ENCODE assay signal across 8 cellular contexts in the genomic region with DNA sequence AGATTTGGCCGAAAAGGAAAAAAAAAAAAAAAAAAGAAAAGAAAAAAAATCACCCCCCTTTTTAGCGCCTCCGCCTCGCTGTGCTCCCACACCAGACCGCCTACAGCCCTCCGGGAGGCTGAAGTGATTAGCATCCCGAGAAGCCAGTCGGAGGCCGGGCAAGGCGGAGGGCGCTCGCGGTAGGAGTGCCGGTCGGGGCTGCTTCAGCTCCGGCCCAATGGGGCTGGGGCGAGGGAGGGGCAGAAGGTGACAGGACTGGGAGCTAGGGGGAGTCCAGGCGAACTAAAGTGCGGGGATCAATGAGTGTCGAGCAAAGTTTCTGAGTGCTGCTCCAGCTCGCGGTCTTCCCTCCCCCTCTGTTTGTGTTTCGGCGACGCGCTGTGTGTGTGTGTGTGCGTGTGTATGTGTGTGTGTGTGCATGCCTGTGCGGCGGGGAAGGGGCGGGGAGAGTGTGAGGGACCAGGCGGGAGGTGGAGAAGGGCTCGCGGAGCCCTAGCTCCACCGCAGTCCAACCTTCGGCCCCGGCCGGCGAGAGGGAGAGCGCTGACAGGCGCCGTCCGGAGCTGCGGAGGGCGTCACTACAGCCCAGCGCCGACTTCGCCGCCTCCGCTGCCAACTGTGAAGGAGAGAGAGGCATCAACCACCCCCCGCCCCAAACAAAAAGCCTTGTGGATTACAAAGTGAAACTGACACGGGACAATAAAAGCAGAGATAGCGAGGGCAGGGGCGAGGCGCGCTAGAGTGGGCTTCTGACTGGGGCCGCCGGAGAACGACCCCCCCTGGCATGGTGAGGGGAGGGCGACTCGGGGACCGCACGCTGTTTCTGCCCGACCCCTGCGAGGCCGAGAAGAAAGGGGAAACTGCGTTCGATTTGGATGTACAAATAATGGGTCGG. TPM values are rescaled to one million over a fixed set of nuclear protein-coding genes. Genes with fewer than 3 reads are reported as not detected.
DNase-seq lines count a peak whose midpoint lies in the region; ATAC-seq lines count a peak whose summit lies in the region.

A gene with protein sequence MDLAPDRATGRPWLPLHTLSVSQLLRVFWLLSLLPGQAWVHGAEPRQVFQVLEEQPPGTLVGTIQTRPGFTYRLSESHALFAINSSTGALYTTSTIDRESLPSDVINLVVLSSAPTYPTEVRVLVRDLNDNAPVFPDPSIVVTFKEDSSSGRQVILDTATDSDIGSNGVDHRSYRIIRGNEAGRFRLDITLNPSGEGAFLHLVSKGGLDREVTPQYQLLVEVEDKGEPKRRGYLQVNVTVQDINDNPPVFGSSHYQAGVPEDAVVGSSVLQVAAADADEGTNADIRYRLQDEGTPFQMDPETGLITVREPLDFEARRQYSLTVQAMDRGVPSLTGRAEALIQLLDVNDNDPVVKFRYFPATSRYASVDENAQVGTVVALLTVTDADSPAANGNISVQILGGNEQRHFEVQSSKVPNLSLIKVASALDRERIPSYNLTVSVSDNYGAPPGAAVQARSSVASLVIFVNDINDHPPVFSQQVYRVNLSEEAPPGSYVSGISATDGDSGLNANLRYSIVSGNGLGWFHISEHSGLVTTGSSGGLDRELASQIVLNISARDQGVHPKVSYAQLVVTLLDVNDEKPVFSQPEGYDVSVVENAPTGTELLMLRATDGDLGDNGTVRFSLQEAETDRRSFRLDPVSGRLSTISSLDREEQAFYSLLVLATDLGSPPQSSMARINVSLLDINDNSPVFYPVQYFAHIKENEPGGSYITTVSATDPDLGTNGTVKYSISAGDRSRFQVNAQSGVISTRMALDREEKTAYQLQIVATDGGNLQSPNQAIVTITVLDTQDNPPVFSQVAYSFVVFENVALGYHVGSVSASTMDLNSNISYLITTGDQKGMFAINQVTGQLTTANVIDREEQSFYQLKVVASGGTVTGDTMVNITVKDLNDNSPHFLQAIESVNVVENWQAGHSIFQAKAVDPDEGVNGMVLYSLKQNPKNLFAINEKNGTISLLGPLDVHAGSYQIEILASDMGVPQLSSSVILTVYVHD (N-terminal part only) (plus strand): TSS at position 280 of the 895 bp plus-strand sequence. CDS start 1,457 bp downstream, outside the sequence.

- H3K9me3 Mint-ChIP-seq in CD4-positive, alpha-beta memory T cell, result peaks cover 0 to 7% (median 0%) of the 10 kb centered on the region in 8 donors
- no peaks in the 10 kb centered on the region for H3K9me3 Mint-ChIP-seq in activated T-cell treated with anti-CD3 and anti-CD28 coated beads, Interleukin-2, amount 50 U/mL, for 72 hours

- peak; percentile 65 for ATAC-seq in GM19395 (IDR thresholded peaks at IDR 0.05; ENCODE audit: unreplicated experiment)
- ATAC-seq in HG03439 (IDR thresholded peaks at IDR 0.05; ENCODE audit: unreplicated experiment), result peak; percentile 78
- ATAC-seq in activated T-cell treated with anti-CD3 and anti-CD28 coated beads, Interleukin-2, amount 50 U/mL, for 72 hours (replicated peaks in 1 of 2), result peak; percentile 72 to 78

- peaks cover 9 to 41% (median 25%) of the 10 kb centered on the region in 4 donors for H3K4me1 Mint-ChIP-seq in CD4-positive, alpha-beta memory T cell
- peaks cover 27% of the 10 kb centered on the region for H3K4me1 Mint-ChIP-seq in activated T-cell treated with anti-CD3 and anti-CD28 coated beads, Interleukin-2, amount 50 U/mL, for 72 hours (ENCODE audit: low read depth)

- peaks cover 17% of the 10 kb centered on the region for H3K4me1 ChIP-seq in CD4-positive, alpha-beta memory T cell (ENCODE audit: insufficient read depth, low read length)
- peaks cover 4 to 8% of the 10 kb centered on the region in 2 donors for H3K4me1 ChIP-seq in mucosa of rectum (ENCODE audit: control insufficient read depth in 2 of 2, insufficient read depth in 2 of 2, low read length in 2 of 2)

- peaks cover 4% of the 10 kb centered on the region for H3K27me3 ChIP-seq in CD4-positive, alpha-beta memory T cell (ENCODE audit: insufficient read depth, low read length)
- H3K27me3 ChIP-seq in mucosa of rectum (ENCODE audit: control insufficient read depth in 2 of 2, insufficient read depth in 2 of 2, low read length in 2 of 2), result peaks cover 11 to 21% of the 10 kb centered on the region in 2 donors

- peak within 1 kb of the TSS in 1 of 2 donors; percentile 45 for H3K4me3 ChIP-seq in CD4-positive, alpha-beta memory T cell (ENCODE audit: low read length in 2 of 2)
- H3K4me3 ChIP-seq in mucosa of rectum (ENCODE audit: low read length in 2 of 2), result peak within 1 kb of the TSS; percentile 72 to 79

- H3K27ac ChIP-seq in CD4-positive, alpha-beta memory T cell (ENCODE audit: low read depth, low read length), result no peak within 1 kb of the TSS
- H3K27ac ChIP-seq in mucosa of rectum (ENCODE audit: low read depth in 2 of 2, low read length in 2 of 2) (peak within 1 kb of the TSS; percentile 78 to 79), substantia nigra (ENCODE audit: low read depth, low read length, poor library complexity, severe bottlenecking) (peak within 1 kb of the TSS; percentile 92)

- POLR2A ChIA-PET in CD4-positive, alpha-beta memory T cell (lab: Charles Lee; ENCODE audit: partially characterized antibody), result no interaction called here

- peaks cover 47 to 50% of the 10 kb centered on the region in 2 donors for H3K27me3 Mint-ChIP-seq in CD4-positive, alpha-beta memory T cell
- peaks cover 73% of the 10 kb centered on the region for H3K27me3 Mint-ChIP-seq in activated T-cell treated with anti-CD3 and anti-CD28 coated beads, Interleukin-2, amount 50 U/mL, for 72 hours (ENCODE audit: low read depth)

- H3K4me3 Mint-ChIP-seq in CD4-positive, alpha-beta memory T cell, result peak within 1 kb of the TSS; percentile 76 to 89 (median 81)
- H3K4me3 Mint-ChIP-seq in activated T-cell treated with anti-CD3 and anti-CD28 coated beads, Interleukin-2, amount 50 U/mL, for 72 hours, result peak within 1 kb of the TSS; percentile 85

- CTCF ChIA-PET in CD4-positive, alpha-beta memory T cell (lab: Charles Lee; ENCODE audit: partially characterized antibody), result no interaction called here

- peak within 1 kb of the TSS; percentile 42 to 74 for H3K9ac ChIP-seq in mucosa of rectum (ENCODE audit: low read depth in 1 of 2, low read length in 2 of 2)

- peak within 1 kb of the TSS in 1 of 7 donors; percentile 4 for H3K27ac Mint-ChIP-seq in CD4-positive, alpha-beta memory T cell
- no peak within 1 kb of the TSS for H3K27ac Mint-ChIP-seq in activated T-cell treated with anti-CD3 and anti-CD28 coated beads, Interleukin-2, amount 50 U/mL, for 72 hours

- intact Hi-C loops in CD4-positive, alpha-beta memory T cell (cut with micrococcal nuclease), result no loop called here

- DNase-seq in CD4-positive, alpha-beta memory T cell, result peak in 4 of 5 donors; percentile 9 to 24 (median 17)
- DNase-seq in NCI-H524 treated with DMSO at 0.1 percent for 48 hours (lab: John Stamatoyannopoulos, UW) (peak; percentile 54), fibroblast of gingiva (ENCODE audit: low read depth) (peak; percentile 100), substantia nigra (lab: John Stamatoyannopoulos, UW) (peak; percentile 50 to 95 (median 85))
- DNase-seq in activated T-cell treated with anti-CD3 and anti-CD28 coated beads, Interleukin-2, amount 50 U/mL, for 72 hours, result peak; percentile 41 to 52

- no peaks in the 10 kb centered on the region for H3K9me3 ChIP-seq in CD4-positive, alpha-beta memory T cell (ENCODE audit: control insufficient read depth in 1 of 2, low read length in 2 of 2)
- no peaks in the 10 kb centered on the region for H3K9me3 ChIP-seq in mucosa of rectum (ENCODE audit: control insufficient read depth in 2 of 2, low read length in 2 of 2)

- peaks cover 0 to 2% of the 10 kb centered on the region in 2 donors for H3K36me3 Mint-ChIP-seq in CD4-positive, alpha-beta memory T cell
- peaks cover 2 to 3% of the 10 kb centered on the region in 2 donors for H3K36me3 Mint-ChIP-seq in activated T-cell treated with anti-CD3 and anti-CD28 coated beads, Interleukin-2, amount 50 U/mL, for 72 hours (ENCODE audit: insufficient read depth in 2 of 2)

- no peaks in the 10 kb centered on the region for H3K36me3 ChIP-seq in CD4-positive, alpha-beta memory T cell (ENCODE audit: insufficient read depth, low read length)
- no peaks in the 10 kb centered on the region for H3K36me3 ChIP-seq in mucosa of rectum (ENCODE audit: control insufficient read depth in 2 of 2, insufficient read depth in 2 of 2, low read length in 2 of 2)

RNA-seq across cellular contexts. Expression of the gene that starts here (rescaled TPM):
- not detected for total RNA-seq in CD4-positive, alpha-beta memory T cell
- polyA plus RNA-seq in CD4-positive, alpha-beta memory T cell, result not detected
- not detected for total RNA-seq in activated T-cell treated with anti-CD3 and anti-CD28 coated beads, Interleukin-2, amount 50 U/mL, for 72 hours

Comparison
In these comparisons a context has a peak if more than half of its experiments do, and no peak if none do; other contexts are left out.
1. Peak in DNase-seq in CD4-positive, alpha-beta memory T cell; RNA of the gene not detected or under 1 TPM.
2. Peak in DNase-seq and ATAC-seq in activated T-cell treated with anti-CD3 and anti-CD28 coated beads, Interleukin-2, amount 50 U/mL, for 72 hours; RNA of the gene not detected or under 1 TPM.
3. DNase-seq: peak in every context shown above with its lines; median percentile 100 in fibroblast of gingiva; 85 in substantia nigra; 54 in NCI-H524 treated with DMSO at 0.1 percent for 48 hours; 46 in activated T-cell treated with anti-CD3 and anti-CD28 coated beads, Interleukin-2, amount 50 U/mL, for 72 hours; 17 in CD4-positive, alpha-beta memory T cell.